Comparison of ENCODE assay signal across 16 cellular contexts in the genomic region with DNA sequence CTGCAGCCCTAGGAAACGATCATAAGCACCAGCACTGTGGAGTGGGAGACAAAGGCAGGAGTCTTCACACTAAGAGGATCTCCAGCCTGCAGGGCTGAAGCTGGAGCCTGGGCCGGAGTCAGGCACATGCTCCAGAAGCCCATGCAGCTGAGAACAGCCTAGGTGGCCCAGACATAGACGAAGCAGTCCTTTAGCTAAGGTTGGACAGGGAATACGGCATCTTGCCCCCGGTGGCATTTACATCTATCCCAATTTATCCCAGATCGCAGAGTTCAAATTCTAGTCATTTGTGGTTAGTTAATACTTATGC. TPM values are rescaled to one million over a fixed set of nuclear protein-coding genes. Genes with fewer than 3 reads are reported as not detected.
"Had no signal": no experiment of that assay in that cellular context is flagged by ENCODE, and none has a peak within 500 bp of the region (broad histone marks: within the 10 kb centered on the region; RNA-seq: fewer than 3 reads in every experiment).

No MANE protein-coding gene starts in this region.

- H3K27ac Mint-ChIP-seq: activated CD8-positive, alpha-beta T cell treated with anti-CD3 and anti-CD28 coated beads for 36 hours; activated T-helper 2 cell treated with anti-CD3 and anti-CD28 coated beads, Interferon-gamma antibody, Interleukin-2, Interleukin-4, amounts not matched to agents 10 μg/mL and 5 μg/mL and 100 μg/mL, durations not matched to agents 14 hours and 24 hours and 36 hours; endodermal cell had no signal

- ATAC-seq: activated CD8-positive, alpha-beta T cell treated with anti-CD3 and anti-CD28 coated beads for 36 hours; mucosa of descending colon; naive thymus-derived CD4-positive, alpha-beta T cell; stimulated activated naive CD8-positive, alpha-beta T cell treated with anti-CD3 and anti-CD28 coated beads, Interleukin-15, Interleukin-2, amounts not matched to agents 100 U/mL and 50 U/mL, for 24 hours had no signal

- H3K4me1 Mint-ChIP-seq: endodermal cell had no signal

- H3K27me3 Mint-ChIP-seq: activated CD8-positive, alpha-beta T cell treated with anti-CD3 and anti-CD28 coated beads for 36 hours; naive thymus-derived CD4-positive, alpha-beta T cell had no signal

- H3K9me3 Mint-ChIP-seq: activated CD8-positive, alpha-beta T cell treated with anti-CD3 and anti-CD28 coated beads for 36 hours; activated T-helper 2 cell treated with anti-CD3 and anti-CD28 coated beads, Interferon-gamma antibody, Interleukin-2, Interleukin-4, amounts not matched to agents 10 μg/mL and 5 μg/mL and 100 μg/mL, durations not matched to agents 14 hours and 24 hours and 36 hours; endodermal cell; naive thymus-derived CD4-positive, alpha-beta T cell had no signal

- H3K4me3 Mint-ChIP-seq: activated CD8-positive, alpha-beta T cell treated with anti-CD3 and anti-CD28 coated beads for 36 hours; endodermal cell; naive thymus-derived CD4-positive, alpha-beta T cell had no signal

- DNase-seq: activated CD8-positive, alpha-beta T cell treated with anti-CD3 and anti-CD28 coated beads for 36 hours; activated naive CD4-positive, alpha-beta T cell treated with anti-CD3 and anti-CD28 coated beads, Interleukin-2, amount 50 U/mL, for 16 hours; dermis blood vessel endothelial cell; endodermal cell; left ventricle myocardium inferior; mucosa of descending colon; stimulated activated CD4-positive, alpha-beta T cell treated with anti-CD3 and anti-CD28 coated beads, Interleukin-2, amount 100 ng/mL, for 48 hours; stimulated activated naive CD8-positive, alpha-beta T cell treated with anti-CD3 and anti-CD28 coated beads, Interleukin-15, Interleukin-2, amounts not matched to agents 100 U/mL and 50 U/mL, for 24 hours; T-helper 9 cell had no signal

- H3K9me3 ChIP-seq: adrenal gland, left ventricle myocardium inferior, mucosa of descending colon, neutrophil, suprapubic skin had no signal

RNA-seq across cellular contexts. Expression of a gene that starts 33.9 kb away (rescaled TPM):
- total RNA-seq: activated CD8-positive, alpha-beta T cell treated with anti-CD3 and anti-CD28 coated beads for 36 hours; activated T-helper 2 cell treated with anti-CD3 and anti-CD28 coated beads, Interferon-gamma antibody, Interleukin-2, Interleukin-4, amounts not matched to agents 10 μg/mL and 5 μg/mL and 100 μg/mL, durations not matched to agents 14 hours and 24 hours and 36 hours; chondrocyte; dermis blood vessel endothelial cell; endodermal cell; suprapubic skin had no signal
- polyA plus RNA-seq: hepatocyte; naive thymus-derived CD4-positive, alpha-beta T cell had no signal
